Comparison of ENCODE assay signal across 8 cellular contexts in genomic region chr17:82458885-82459424, GRCh38. TPM values are rescaled to one million over a fixed set of nuclear protein-coding genes. Genes with fewer than 3 reads are reported as not detected.
DNase-seq lines count a peak whose midpoint lies in the region; ATAC-seq, FAIRE-seq and TF ChIP-seq lines count a peak whose summit lies in the region.

No MANE protein-coding gene starts in this region.

- WGBS in pancreas, 2 donors, result 0% methylated on average over 61 to 62 of the region's 62 CpGs

- DNase-seq in SIG-M5 treated with dmso at 0.1 percent for 504 hours (lab: John Stamatoyannopoulos, UW; ENCODE audit: unreplicated experiment) (peak; percentile 16), SIG-M5 (lab: John Stamatoyannopoulos, UW) (no peak), glutamatergic neuron (peak; percentile 48), pancreas (peak in 3 of 6 donors; percentile 26 to 69 (median 39)), COLO829 (ENCODE audit: low spot score) (no peak), superior temporal gyrus (ENCODE audit: extremely low spot score) (no peak)
- DNase-seq in activated CD8-positive, alpha-beta T cell treated with anti-CD3 and anti-CD28 coated beads for 36 hours, result peak; percentile 45

- intact Hi-C loops in activated CD8-positive, alpha-beta T cell treated with anti-CD3 and anti-CD28 coated beads for 36 hours (cut with micrococcal nuclease), result no loop called here
- intact Hi-C loops in pancreas (cut with DNase I), result no loop called here

- H3K27me3 Mint-ChIP-seq in activated CD8-positive, alpha-beta T cell treated with anti-CD3 and anti-CD28 coated beads for 36 hours, result no peaks in the 10 kb centered on the region
- H3K27me3 Mint-ChIP-seq in glutamatergic neuron (ENCODE audit: unreplicated experiment), result peaks cover 3% of the 10 kb centered on the region

- H3K36me3 ChIP-seq in pancreas, result no peaks in the 10 kb centered on the region

- TF ChIP-seq CTCF in activated CD8-positive, alpha-beta T cell treated with anti-CD3 and anti-CD28 coated beads for 36 hours (IDR thresholded peaks at IDR 0.05), result no peak
- TF ChIP-seq CTCF in glutamatergic neuron (IDR thresholded peaks at IDR 0.05; ENCODE audit: partially characterized antibody, unreplicated experiment), result no peak
- TF ChIP-seq CTCF in pancreas (IDR thresholded peaks at IDR 0.05), result no peak

- H3K4me1 Mint-ChIP-seq in activated CD8-positive, alpha-beta T cell treated with anti-CD3 and anti-CD28 coated beads for 36 hours (ENCODE audit: low read depth), result peaks cover 17% of the 10 kb centered on the region
- H3K4me1 Mint-ChIP-seq in glutamatergic neuron (ENCODE audit: low read depth, unreplicated experiment), result peaks cover 9% of the 10 kb centered on the region

- no peaks in the 10 kb centered on the region for H3K9me3 Mint-ChIP-seq in activated CD8-positive, alpha-beta T cell treated with anti-CD3 and anti-CD28 coated beads for 36 hours
- peaks cover 13% of the 10 kb centered on the region for H3K9me3 Mint-ChIP-seq in glutamatergic neuron (ENCODE audit: unreplicated experiment)

- ATAC-seq in HG03175 (IDR thresholded peaks at IDR 0.05; ENCODE audit: unreplicated experiment), result peak; percentile 6
- ATAC-seq in activated CD8-positive, alpha-beta T cell treated with anti-CD3 and anti-CD28 coated beads for 36 hours, result no peak
- ATAC-seq in pancreas, result peak in 1 of 4 donors; percentile 2

- peak overlapping the region; percentile 78 for H3K27ac Mint-ChIP-seq in activated CD8-positive, alpha-beta T cell treated with anti-CD3 and anti-CD28 coated beads for 36 hours
- peak overlapping the region; percentile 95 for H3K27ac Mint-ChIP-seq in glutamatergic neuron (ENCODE audit: unreplicated experiment)

- H3K4me3 Mint-ChIP-seq in activated CD8-positive, alpha-beta T cell treated with anti-CD3 and anti-CD28 coated beads for 36 hours, result peak overlapping the region; percentile 79
- peak overlapping the region; percentile 98 for H3K4me3 Mint-ChIP-seq in glutamatergic neuron (ENCODE audit: unreplicated experiment)

- FAIRE-seq in pancreas (lab: Jason Lieb, UNC), result no peak

- H3K27me3 ChIP-seq in pancreas, result no peaks in the 10 kb centered on the region

- peak overlapping the region; percentile 100 for H3K27ac ChIP-seq in pancreas

- H3K36me3 Mint-ChIP-seq in activated CD8-positive, alpha-beta T cell treated with anti-CD3 and anti-CD28 coated beads for 36 hours (ENCODE audit: low read depth), result peaks cover 14% of the 10 kb centered on the region
- no peaks in the 10 kb centered on the region for H3K36me3 Mint-ChIP-seq in glutamatergic neuron (ENCODE audit: unreplicated experiment)

- H3K9me3 ChIP-seq in pancreas, result no peaks in the 10 kb centered on the region

- POLR2A ChIA-PET in activated CD8-positive, alpha-beta T cell treated with anti-CD3 and anti-CD28 coated beads for 36 hours (lab: Charles Lee), result interaction anchor here (3.2 kb wide), 1 partner anchor 10 kb away, joined by 27 read pairs; no protein-coding TSS in a partner anchor

- H3K4me1 ChIP-seq in pancreas, result peaks cover 5 to 39% (median 26%) of the 10 kb centered on the region in 3 donors

- CTCF ChIA-PET in activated CD8-positive, alpha-beta T cell treated with anti-CD3 and anti-CD28 coated beads for 36 hours (lab: Charles Lee), result no interaction called here

- H3K4me3 ChIP-seq in pancreas, result peak overlapping the region; percentile 65 to 87 (median 82)

RNA-seq across cellular contexts. Expression of gene NARF, which starts 0.4 kb away (rescaled TPM):
- 10 to 100 TPM; 63.9 to 65.4 TPM for total RNA-seq in activated CD8-positive, alpha-beta T cell treated with anti-CD3 and anti-CD28 coated beads for 36 hours
- total RNA-seq in glutamatergic neuron (ENCODE audit: unreplicated experiment), result 177 TPM
- total RNA-seq in pancreas, result 10 to 100 TPM; 21.3 to 42.8 (median 30.2) TPM
- polyA plus RNA-seq in pancreas, result 10 to 100 TPM; 57.8 to 96.9 TPM

RNA-seq across cellular contexts. Expression of gene CYBC1, which starts 8.4 kb away (rescaled TPM):
- 100 to 1,000 TPM; 189 to 192 TPM for total RNA-seq in activated CD8-positive, alpha-beta T cell treated with anti-CD3 and anti-CD28 coated beads for 36 hours
- total RNA-seq in glutamatergic neuron (ENCODE audit: unreplicated experiment) (134 TPM), pancreas (10 to 100 TPM; 29.3 to 66.9 (median 38.6) TPM)
- polyA plus RNA-seq in pancreas, result 10 to 100 TPM; 46.4 to 54.9 TPM

RNA-seq across cellular contexts. Expression of gene OGFOD3, which starts 40.6 kb away (rescaled TPM):
- 10 to 100 TPM; 22.0 to 25.0 TPM for total RNA-seq in activated CD8-positive, alpha-beta T cell treated with anti-CD3 and anti-CD28 coated beads for 36 hours
- 23.0 TPM for total RNA-seq in glutamatergic neuron (ENCODE audit: unreplicated experiment)
- total RNA-seq in pancreas, result 10 to 100 TPM; 17.8 to 24.4 (median 19.9) TPM
- 10 to 100 TPM; 18.2 to 28.0 TPM for polyA plus RNA-seq in pancreas

RNA-seq across cellular contexts. Expression of gene HEXD, which starts 40.8 kb away (rescaled TPM):
- 10 to 100 TPM; 21.8 to 21.9 TPM for total RNA-seq in activated CD8-positive, alpha-beta T cell treated with anti-CD3 and anti-CD28 coated beads for 36 hours
- 58.7 TPM for total RNA-seq in glutamatergic neuron (ENCODE audit: unreplicated experiment)
- total RNA-seq in pancreas, result 10 to 100 TPM; 25.9 to 57.3 (median 38.1) TPM
- polyA plus RNA-seq in pancreas, result 100 to 1,000 TPM; 175 to 275 TPM

Comparison
In these comparisons a context has a peak if more than half of its experiments do, and no peak if none do; other contexts are left out.
1. DNase-seq: peak in SIG-M5 treated with dmso at 0.1 percent for 504 hours (single experiment), activated CD8-positive, alpha-beta T cell treated with anti-CD3 and anti-CD28 coated beads for 36 hours (single experiment) and glutamatergic neuron (single experiment); none in SIG-M5 (single experiment), COLO829 (single experiment) and superior temporal gyrus (single experiment).